2 cellular contexts compared by ENCODE assay signal in the genomic region with DNA sequence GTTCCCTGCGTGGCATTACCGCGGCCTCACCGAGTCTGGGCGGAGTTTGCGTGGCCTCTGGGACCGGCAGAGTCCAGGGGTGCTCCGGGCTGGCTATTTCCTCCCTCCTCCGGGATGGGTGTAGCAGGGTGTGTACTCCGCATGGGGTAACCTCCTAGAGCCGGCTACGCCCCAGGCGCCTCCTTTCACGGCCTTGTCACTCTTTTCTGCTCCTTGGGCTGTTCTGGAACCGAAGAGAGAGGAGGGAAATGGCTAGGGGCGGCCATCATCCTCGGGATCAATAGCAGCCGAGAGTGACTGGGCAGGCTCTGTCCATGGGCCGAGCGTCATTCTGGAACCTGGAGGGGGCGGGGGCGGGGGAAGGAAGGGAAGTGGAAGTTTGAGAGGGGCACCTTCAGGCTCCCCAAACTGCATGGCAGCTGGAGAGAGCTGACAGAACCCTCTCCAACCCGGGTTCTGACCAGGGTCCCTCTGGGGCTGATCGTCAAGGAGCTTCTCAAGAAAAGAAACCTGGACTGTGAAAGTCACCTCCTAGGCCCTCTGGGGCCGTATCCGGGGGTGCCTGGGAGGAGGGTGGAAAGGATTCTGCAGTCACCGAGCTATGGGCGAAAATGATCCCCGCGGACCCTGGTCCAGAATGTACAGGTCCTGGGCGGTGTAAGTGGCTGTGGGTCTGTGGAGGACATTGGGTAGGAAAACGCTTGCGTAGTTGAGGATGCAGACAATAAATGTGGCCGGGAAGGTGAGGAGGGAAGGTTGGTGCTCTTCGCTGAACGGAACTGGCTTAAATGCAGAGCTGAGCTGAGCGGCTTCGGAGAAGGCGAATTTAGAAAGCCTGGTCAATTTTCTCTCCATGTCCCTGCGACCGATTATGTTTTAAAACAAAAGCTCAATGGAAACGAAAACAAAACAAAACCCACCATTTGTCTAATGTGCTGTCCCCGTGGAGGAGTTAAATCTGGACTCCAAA.
A peak's percentile ranks its signal among the peaks of the same experiment; 100 is the strongest.
TF ChIP-seq lines count a peak whose summit lies in the region.

No MANE protein-coding gene starts in this region.

TF ChIP-seq in endothelial cell of umbilical vein, 7 proteins besides CTCF, POLR2A, EP300 and RAD21:
- TF ChIP-seq EZH2 (IDR thresholded peaks at IDR 0.05; ENCODE audit: borderline replicate concordance, low read depth, low read length, severe bottlenecking) (peak; percentile 53), POLR2AphosphoS5 (IDR thresholded peaks at IDR 0.05; ENCODE audit: insufficient read depth, low read depth, low read length) (no peak)
TF ChIP-seq in endothelial cell of umbilical vein: peak in this region for 1.

TF ChIP-seq in neural cell, 6 proteins besides CTCF, POLR2A, EP300 and RAD21:
- TF ChIP-seq EZH2 (IDR thresholded peaks at IDR 0.05; ENCODE audit: borderline replicate concordance, insufficient read depth, low read length, poor library complexity, severe bottlenecking), result peak; percentile 12
- no peak for TF ChIP-seq MXI1 (conservative IDR thresholded peaks at IDR 0.05; ENCODE audit: poor library complexity, severe bottlenecking)
- TF ChIP-seq POLR2AphosphoS5 (IDR thresholded peaks at IDR 0.05), result peak; percentile 63
